In genomic region chr4:156710571-156711195, GRCh38 we compare ENCODE assay signal across 25 cellular contexts.
DNase-seq lines count a peak whose midpoint lies in the region; ATAC-seq, FAIRE-seq and TF ChIP-seq lines count a peak whose summit lies in the region.
"Had no signal": no experiment of that assay in that cellular context is flagged by ENCODE, and none has a peak within 500 bp of the region (broad histone marks: within the 10 kb centered on the region; RNA-seq: fewer than 3 reads in every experiment).

No MANE protein-coding gene starts in this region.

- H3K4me1 ChIP-seq in HepG2 (ENCODE audit: insufficient read depth, low read length) (no peaks in the 10 kb centered on the region), right lobe of liver (no peaks in the 10 kb centered on the region)
- H3K4me1 ChIP-seq: foreskin keratinocyte, heart left ventricle, vagina had no signal

- POLR2A ChIA-PET in HepG2 (lab: Yijun Ruan, JAX): no interaction called here

- TF ChIP-seq POLR2A in HepG2 (IDR thresholded peaks at IDR 0.05; ENCODE audit: insufficient read depth in 1 of 2, low read depth in 2 of 2, low read length in 2 of 2) (no peak), right lobe of liver (IDR thresholded peaks at IDR 0.05) (no peak), GM12891 (IDR thresholded peaks at IDR 0.05; ENCODE audit: low read depth, low read length) (no peak)

- no TSS peak for BruUV-seq in HepG2 (replicated peaks; lab: Mats Ljungman, UMichigan)

- DNase-seq in HepG2 (ENCODE audit: low spot score): peak; percentile 42
- DNase-seq in right lobe of liver: no peak
- DNase-seq in fibroblast of the aortic adventitia (ENCODE audit: low read depth): peak; percentile 54
- DNase-seq in NCI-H1417 (lab: John Stamatoyannopoulos, UW): no peak
- no peak for DNase-seq in GM12891 (ENCODE audit: insufficient read length, low spot score)
- DNase-seq in GM10266 (ENCODE audit: extremely low spot score): no peak
- DNase-seq in ureter (ENCODE audit: low spot score): no peak
- DNase-seq: activated CD8-positive, alpha-beta T cell treated with anti-CD3 and anti-CD28 coated beads for 36 hours; cerebellar nuclear complex; DMS153; foreskin keratinocyte; heart left ventricle; kidney glomerular epithelial cell; mucosa of descending colon; NCI-H1694; stimulated activated naive CD4-positive, alpha-beta T cell treated with Interleukin-2 at 50 U/mL for 16 hours; T-helper 2 cell had no signal

- WGBS in HepG2 (ENCODE audit: low lambda C conversion rate): 12% methylated on average over 3 of the region's 3 CpGs
- WGBS in right lobe of liver (ENCODE audit: insufficient coverage, low coverage, low lambda C conversion rate, missing lambda C conversion rate): 75% methylated on average over 2 of the region's 3 CpGs

- in situ Hi-C loops in HepG2 (cut with HindIII; ENCODE audit: extremely low pct_ligation_motif_present, low pct_unique_long_range_greater_than_20kb): no loop called here

- ATAC-seq in HepG2 (peak; percentile 51; the same call in 1 of the 3 replicates), right lobe of liver (no peak), SK-N-SH treated with all-trans-retinoic acid at 6 μM for 48 hours (peak; percentile 47; the same call in 2 of the 3 replicates)
- ATAC-seq: activated CD8-positive, alpha-beta T cell treated with anti-CD3 and anti-CD28 coated beads for 36 hours; activated naive CD4-positive, alpha-beta T cell treated with anti-CD3 and anti-CD28 coated beads, Interleukin-2, amount 50 U/mL, for 72 hours; foreskin keratinocyte; heart left ventricle; mucosa of descending colon; natural killer cell treated with Interleukin-12 subunit alpha and Interleukin-12 subunit beta and Interleukin-15 and Interleukin-18, amount 100 ng/mL, for 72 hours; sciatic nerve had no signal

- no peak for TF ChIP-seq EP300 in HepG2 (IDR thresholded peaks at IDR 0.05; ENCODE audit: low read depth in 2 of 2, low read length in 2 of 2)
- TF ChIP-seq EP300 in HepG2 (CRISPR knock-in tag; IDR thresholded peaks at IDR 0.05; ENCODE audit: borderline replicate concordance): no peak

- no peaks in the 10 kb centered on the region for H3K79me2 ChIP-seq in HepG2 (ENCODE audit: insufficient read depth, low read length)

- no peak for TF ChIP-seq RAD21 in HepG2 (CRISPR knock-in tag; IDR thresholded peaks at IDR 0.05)

- H3K4me2 ChIP-seq in HepG2 (ENCODE audit: low read depth, low read length): no peak overlapping the region

- CTCF ChIA-PET in HepG2 (lab: Yijun Ruan, JAX; ENCODE audit: low intra/inter-chr PET ratio, low total read pairs): no interaction called here

- H2AFZ ChIP-seq in HepG2 (ENCODE audit: low read length): no peak overlapping the region

- H3K27me3 ChIP-seq in HepG2 (ENCODE audit: control insufficient read depth in 1 of 2, insufficient read depth in 2 of 2, low read length in 2 of 2) (no peaks in the 10 kb centered on the region), right lobe of liver (no peaks in the 10 kb centered on the region)
- H3K27me3 ChIP-seq: foreskin keratinocyte, heart left ventricle, vagina had no signal

- FAIRE-seq in HepG2 (lab: Jason Lieb, UNC) (no peak), GM12891 (lab: Jason Lieb, UNC) (no peak)

- intact Hi-C loops in HepG2 (cut with micrococcal nuclease; ENCODE audit: unreplicated experiment): no loop called here
- intact Hi-C loops in right lobe of liver (cut with DNase I): no loop called here

- H3K4me3 ChIP-seq in HepG2 (replicated peaks in 1 of 3; ENCODE audit: insufficient read depth in 1 of 3, low read depth in 2 of 3, low read length in 3 of 3) (no peak overlapping the region), right lobe of liver (no peak overlapping the region), fibroblast of the aortic adventitia (ENCODE audit: low read depth, low read length) (no peak overlapping the region)
- H3K4me3 ChIP-seq: heart left ventricle, lung, mucosa of descending colon, SK-N-MC, vagina had no signal

- H3K9me3 ChIP-seq in HepG2 (ENCODE audit: low read length): no peaks in the 10 kb centered on the region
- no peaks in the 10 kb centered on the region for H3K9me3 ChIP-seq in right lobe of liver
- H3K9me3 ChIP-seq: heart left ventricle, mucosa of descending colon, vagina had no signal

- H3K27ac ChIP-seq in HepG2 (ENCODE audit: extremely low read length, insufficient read depth, low read length): no peak overlapping the region
- H3K27ac ChIP-seq in right lobe of liver: no peak overlapping the region
- H3K27ac ChIP-seq: 22Rv1, foreskin keratinocyte, heart left ventricle, SK-N-MC, vagina had no signal

- no peak overlapping the region for H3K9ac ChIP-seq in HepG2 (ENCODE audit: insufficient read depth, low read depth, low read length)

- no peaks in the 10 kb centered on the region for H4K20me1 ChIP-seq in HepG2 (ENCODE audit: insufficient read depth, low read length)

- H3K36me3 ChIP-seq in HepG2 (replicated peaks in 1 of 2; ENCODE audit: control insufficient read depth in 1 of 2, insufficient read depth in 2 of 2, low read length in 2 of 2): no peaks in the 10 kb centered on the region
- H3K36me3 ChIP-seq in right lobe of liver: no peaks in the 10 kb centered on the region
- H3K36me3 ChIP-seq: heart left ventricle, vagina had no signal

- TF ChIP-seq CTCF in HepG2 (CRISPR knock-in tag; IDR thresholded peaks at IDR 0.05) (no peak), right lobe of liver (IDR thresholded peaks at IDR 0.05) (no peak), fibroblast of the aortic adventitia (IDR thresholded peaks at IDR 0.05; ENCODE audit: insufficient read depth, low read length) (no peak), GM10266 (IDR thresholded peaks at IDR 0.05; ENCODE audit: control insufficient read depth, insufficient read depth, low read depth, missing control alignments) (no peak)

TF ChIP-seq in HepG2, 621 proteins besides CTCF, POLR2A, EP300 and RAD21 (continues in another document):
- TF ChIP-seq THRA (CRISPR knock-in tag; IDR thresholded peaks at IDR 0.05; ENCODE audit: borderline replicate concordance) (peak; percentile 48; the same call in 1 of the 2 replicates), ZNF34 (CRISPR knock-in tag; IDR thresholded peaks at IDR 0.05; ENCODE audit: borderline replicate concordance) (no peak), RARA (CRISPR knock-in tag; IDR thresholded peaks at IDR 0.05) (peak; percentile 43; the same call in 1 of the 2 replicates), BCL6 (CRISPR knock-in tag; IDR thresholded peaks at IDR 0.05) (0 out of 2 replicates have a peak, but pooled peaks have one; percentile 38), HMG20A (CRISPR knock-in tag; IDR thresholded peaks at IDR 0.05; ENCODE audit: borderline replicate concordance) (peak; percentile 24; the same call in 1 of the 2 replicates), NFYB (CRISPR knock-in tag; IDR thresholded peaks at IDR 0.05) (no peak)

TF ChIP-seq in SK-N-SH treated with all-trans-retinoic acid at 6 μM for 48 hours, 23 proteins besides CTCF, POLR2A, EP300 and RAD21:
- no peak for TF ChIP-seq SNAI2 (CRISPR knock-in tag; IDR thresholded peaks at IDR 0.05)
- no peak for TF ChIP-seq ZFP3 (CRISPR knock-in tag; IDR thresholded peaks at IDR 0.05)
- TF ChIP-seq TCF4 (CRISPR knock-in tag; IDR thresholded peaks at IDR 0.05; ENCODE audit: borderline replicate concordance): no peak
- no peak for TF ChIP-seq RARB (CRISPR knock-in tag; IDR thresholded peaks at IDR 0.05)
- TF ChIP-seq OSR1 (CRISPR knock-in tag; IDR thresholded peaks at IDR 0.05): no peak
- no peak for TF ChIP-seq ESRRG (CRISPR knock-in tag; IDR thresholded peaks at IDR 0.05)
- TF ChIP-seq POU6F1 (CRISPR knock-in tag; IDR thresholded peaks at IDR 0.05; ENCODE audit: borderline replicate concordance, low read depth): no peak
- TF ChIP-seq ZC3H10 (CRISPR knock-in tag; IDR thresholded peaks at IDR 0.05): no peak

TF ChIP-seq in GM12891, 5 proteins besides CTCF, POLR2A, EP300 and RAD21:
- TF ChIP-seq TAF1 (IDR thresholded peaks at IDR 0.05; ENCODE audit: low read depth, low read length) (no peak), PAX5 (IDR thresholded peaks at IDR 0.05; ENCODE audit: insufficient read depth, low read length, severe bottlenecking) (no peak), SPI1 (IDR thresholded peaks at IDR 0.05; ENCODE audit: low read depth, low read length) (no peak), POU2F2 (IDR thresholded peaks at IDR 0.05; ENCODE audit: low read depth, low read length) (no peak), POLR2AphosphoS5 (IDR thresholded peaks at IDR 0.05; ENCODE audit: low read depth, low read length) (no peak)
TF ChIP-seq in GM12891: peak in this region for 0.

Comparison
In these comparisons a context has a peak if more than half of its experiments do, and no peak if none do; other contexts are left out.
1. ATAC-seq: peak in HepG2 (single experiment) and SK-N-SH treated with all-trans-retinoic acid at 6 μM for 48 hours (single experiment); none in right lobe of liver (0 of 4).
2. DNase-seq: peak in HepG2 (single experiment) and fibroblast of the aortic adventitia (single experiment); none in right lobe of liver (0 of 3), NCI-H1417 (0 of 3), GM12891 (single experiment), GM10266 (single experiment) and ureter (single experiment).